In the genomic region with DNA sequence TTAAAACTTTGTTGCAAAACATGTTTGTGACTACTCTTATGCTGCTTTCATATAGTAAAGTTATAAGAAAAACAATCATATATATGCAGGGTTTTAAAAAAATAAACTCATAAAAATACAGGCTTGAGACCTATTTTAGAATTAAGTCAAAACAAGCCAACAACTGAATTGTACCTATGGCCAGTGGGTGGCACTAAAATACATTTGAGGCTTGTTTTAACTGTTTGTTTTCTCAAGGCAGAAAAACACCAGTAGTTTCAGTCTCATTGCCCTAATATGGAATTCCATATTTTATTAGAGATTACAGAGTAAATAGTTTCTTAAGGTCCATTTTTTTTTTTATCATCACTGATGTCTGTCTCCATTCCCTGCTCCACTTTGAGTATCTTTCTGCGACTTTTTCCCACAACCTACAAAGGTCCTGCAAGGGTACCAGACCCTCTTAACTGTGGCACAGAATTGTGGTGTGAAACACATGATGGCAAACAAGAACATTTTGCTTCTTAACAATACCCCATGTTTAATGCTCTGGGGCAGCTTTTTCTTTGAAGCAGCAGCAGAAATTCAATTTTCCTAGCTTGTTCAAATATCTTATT, we compare ENCODE assay signal across 8 cellular contexts. TPM values are rescaled to one million over a fixed set of nuclear protein-coding genes. Genes with fewer than 3 reads are reported as not detected.
DNase-seq lines count a peak whose midpoint lies in the region; ATAC-seq, FAIRE-seq and TF ChIP-seq lines count a peak whose summit lies in the region.

No MANE protein-coding gene starts in this region.

- DNase-seq in COLO829 (ENCODE audit: low spot score), result peak; percentile 42
- no peak for DNase-seq in GM19239 (ENCODE audit: insufficient read length, low spot score)
- no peak for DNase-seq in sciatic nerve (ENCODE audit: low spot score)
- DNase-seq in activated T-cell treated with anti-CD3 and anti-CD28 coated beads, Interleukin-2, amount 50 U/mL, for 48 hours, result no peak
- no peak for DNase-seq in stimulated activated CD4-positive, alpha-beta T cell treated with anti-CD3 and anti-CD28 coated beads, Interleukin-15, amount 100 ng/mL, for 24 hours

- H3K27ac ChIP-seq in OCI-LY1 (ENCODE audit: low read depth, low read length, poor library complexity, severe bottlenecking) (no peak overlapping the region), parathyroid adenoma (no peak overlapping the region)

- intact Hi-C loops in sciatic nerve (cut with DNase I), result no loop called here

- FAIRE-seq in GM19239 (lab: Jason Lieb, UNC) (peak; percentile 72), endometrium (lab: Jason Lieb, UNC) (peak; percentile 80)

- H3K4me2 ChIP-seq in OCI-LY1 (ENCODE audit: low read length) (no peak overlapping the region), parathyroid adenoma (ENCODE audit: low read length) (no peak overlapping the region)

- H3K36me3 ChIP-seq in OCI-LY1 (ENCODE audit: insufficient read depth, low read length) (no peaks in the 10 kb centered on the region), parathyroid adenoma (ENCODE audit: control insufficient read depth, insufficient read depth, low read length) (no peaks in the 10 kb centered on the region)

- TF ChIP-seq CTCF in OCI-LY1 (IDR thresholded peaks at IDR 0.05; ENCODE audit: low read length), result peak; percentile 63
- TF ChIP-seq CTCF in parathyroid adenoma (IDR thresholded peaks at IDR 0.05), result peak; percentile 16

- H3K4me3 ChIP-seq in OCI-LY1 (ENCODE audit: low read depth, low read length, poor library complexity, severe bottlenecking), result no peak overlapping the region
- no peak overlapping the region for H3K4me3 ChIP-seq in parathyroid adenoma (ENCODE audit: low read depth, low read length)

- H3K9ac ChIP-seq in OCI-LY1 (ENCODE audit: low read length), result no peak overlapping the region
- H3K9ac ChIP-seq in parathyroid adenoma, result no peak overlapping the region

- H2AFZ ChIP-seq in OCI-LY1 (ENCODE audit: low read length) (no peak overlapping the region), parathyroid adenoma (no peak overlapping the region)

- H3K9me2 ChIP-seq in OCI-LY1 (ENCODE audit: low read depth, low read length), result no peaks in the 10 kb centered on the region

- H3K79me2 ChIP-seq in OCI-LY1 (ENCODE audit: insufficient read depth, low read length) (no peaks in the 10 kb centered on the region), parathyroid adenoma (no peaks in the 10 kb centered on the region)

- no peaks in the 10 kb centered on the region for H3K9me3 ChIP-seq in OCI-LY1 (ENCODE audit: low read length)
- H3K9me3 ChIP-seq in parathyroid adenoma (ENCODE audit: control insufficient read depth, low read length), result no peaks in the 10 kb centered on the region

- no peaks in the 10 kb centered on the region for H4K20me1 ChIP-seq in OCI-LY1 (ENCODE audit: insufficient read depth, low read length)

- no peak for ATAC-seq in sciatic nerve

- H3F3A ChIP-seq in OCI-LY1 (ENCODE audit: insufficient read depth, low read length), result no peaks in the 10 kb centered on the region

- H3K4me1 ChIP-seq in OCI-LY1 (ENCODE audit: insufficient read depth, low read length, severe bottlenecking), result no peaks in the 10 kb centered on the region
- H3K4me1 ChIP-seq in parathyroid adenoma, result no peaks in the 10 kb centered on the region

- no peaks in the 10 kb centered on the region for H3K27me3 ChIP-seq in OCI-LY1 (ENCODE audit: insufficient read depth, low read length)
- H3K27me3 ChIP-seq in parathyroid adenoma (ENCODE audit: control insufficient read depth, insufficient read depth, low read length), result no peaks in the 10 kb centered on the region

RNA-seq across cellular contexts. Expression of gene CCDC89, which starts 8.5 kb away (rescaled TPM):
- 1.2 TPM for total RNA-seq in sciatic nerve

RNA-seq across cellular contexts. Expression of gene CREBZF, which starts 29.6 kb away (rescaled TPM):
- 57.8 TPM for total RNA-seq in sciatic nerve

RNA-seq across cellular contexts. Expression of gene TMEM126A, which starts 46.7 kb away (rescaled TPM):
- total RNA-seq in sciatic nerve, result 23.3 TPM
